ENCODE assay signal across 9 cellular contexts in genomic region chr17:64198711-64199110, GRCh38.
"Had no signal": no experiment of that assay in that cellular context is flagged by ENCODE, and none has a peak within 500 bp of the region (broad histone marks: within the 10 kb centered on the region; RNA-seq: fewer than 3 reads in every experiment).

No MANE protein-coding gene starts in this region.

- H3K9me3 ChIP-seq: HAP-1 had no signal

- DNase-seq: GM23248, GOT3, H7, H9, HCEC 1CT, HFFc6 had no signal

- ATAC-seq: GM23338, HCT116 had no signal

- H3K36me3 ChIP-seq: HAP-1 had no signal

- H3K9me3 Mint-ChIP-seq: GM23338, H9, HFFc6 had no signal

- H3K4me3 ChIP-seq: GM23248, GM23338, HAP-1 had no signal

- H3K27ac ChIP-seq: GM23248 had no signal

- H3K4me2 ChIP-seq: GM23338 had no signal

- H3K9ac ChIP-seq: GM23248 had no signal

- H3K27ac Mint-ChIP-seq: GM23338, H9, HFFc6 had no signal

- H2AFZ ChIP-seq: GM23248, GM23338 had no signal

- H3K4me3 Mint-ChIP-seq: GM23338, H9, HFFc6 had no signal
